In genomic region chr15:86660012-86660411, GRCh38 we compare ENCODE assay signal across 19 cellular contexts.
A peak's percentile ranks its signal among the peaks of the same experiment; 100 is the strongest.
DNase-seq lines count a peak whose midpoint lies in the region; ATAC-seq and TF ChIP-seq lines count a peak whose summit lies in the region.
"Had no signal": no experiment of that assay in that cellular context is flagged by ENCODE, and none has a peak within 500 bp of the region (broad histone marks: within the 10 kb centered on the region; RNA-seq: fewer than 3 reads in every experiment).

No MANE protein-coding gene starts in this region.

- H3F3A ChIP-seq in GM23338 (replicated peaks; ENCODE audit: low read depth) (no peaks in the 10 kb centered on the region), neural progenitor cell (ENCODE audit: low read depth) (no peaks in the 10 kb centered on the region)

- no peak overlapping the region for H3K27ac ChIP-seq in GM23338 (ENCODE audit: low read depth)
- no peak overlapping the region for H3K27ac ChIP-seq in neural progenitor cell
- H3K27ac ChIP-seq: 22Rv1 had no signal

- H3K36me3 Mint-ChIP-seq in GM23338 (ENCODE audit: low read depth) (no peaks in the 10 kb centered on the region), WTC11 (no peaks in the 10 kb centered on the region), neural progenitor cell (no peaks in the 10 kb centered on the region)
- H3K36me3 Mint-ChIP-seq: CD4-positive, alpha-beta memory T cell had no signal

- H3K4me2 ChIP-seq in GM23338 (peak overlapping the region; percentile 53), neural progenitor cell (no peak overlapping the region)

- H3K36me3 ChIP-seq in GM23338 (ENCODE audit: insufficient read depth) (no peaks in the 10 kb centered on the region), neural progenitor cell (no peaks in the 10 kb centered on the region)

- H3K4me3 Mint-ChIP-seq in GM23338 (no peak overlapping the region), WTC11 (no peak overlapping the region; the same call in 1 of the 2 replicates), neural progenitor cell (no peak overlapping the region)
- H3K4me3 Mint-ChIP-seq: CD4-positive, alpha-beta memory T cell had no signal

- no peak overlapping the region for H3K9ac ChIP-seq in neural progenitor cell

- DNase-seq in GM23338 (ENCODE audit: low spot score) (peak; percentile 19), WTC11 (ENCODE audit: low spot score) (no peak), iPS-NIHi11 (ENCODE audit: low spot score) (peak; percentile 39), neural progenitor cell (ENCODE audit: low spot score) (no peak), left lobe of liver (ENCODE audit: low spot score) (no peak), activated T-cell treated with anti-CD3 and anti-CD28 coated beads for 4 hours (no peak), HuH-7.5 (ENCODE audit: low spot score) (no peak)
- DNase-seq in activated effector memory CD4-positive, alpha-beta T cell treated with Interleukin-2 at 50 U/mL for 16 hours, result no peak
- DNase-seq: ACHN; C1 segment of cervical spinal cord; Calu3; CD4-positive, alpha-beta memory T cell; COR-L47; DMS53; DMS79 treated with DMSO at 0.1 percent for 48 hours; GF-D8; GOT3; HCEC 1CT had no signal

- H3K9me2 ChIP-seq in GM23338 (ENCODE audit: insufficient read depth), result 0 out of 2 replicates have a peak, but pooled peaks cover 3% of the 10 kb centered on the region

- no peaks in the 10 kb centered on the region for H3K79me2 ChIP-seq in GM23338 (replicated peaks; ENCODE audit: insufficient read depth)
- no peaks in the 10 kb centered on the region for H3K79me2 ChIP-seq in neural progenitor cell (ENCODE audit: low read depth)

- CTCF ChIA-PET in WTC11 (lab: Charles Lee), result no interaction called here

- H3K27me3 Mint-ChIP-seq in GM23338 (ENCODE audit: insufficient read depth, low read depth, poor library complexity) (no peaks in the 10 kb centered on the region), WTC11 (ENCODE audit: low read depth) (no peaks in the 10 kb centered on the region), neural progenitor cell (ENCODE audit: insufficient read depth, low read depth) (peaks cover 2% of the 10 kb centered on the region)
- H3K27me3 Mint-ChIP-seq: CD4-positive, alpha-beta memory T cell had no signal

- no peaks in the 10 kb centered on the region for H3K27me3 ChIP-seq in GM23338 (ENCODE audit: insufficient read depth)
- H3K27me3 ChIP-seq in neural progenitor cell, result peaks cover 19% of the 10 kb centered on the region

- H3K4me1 Mint-ChIP-seq in GM23338 (peaks cover 28% of the 10 kb centered on the region), WTC11 (peaks cover 36% of the 10 kb centered on the region), neural progenitor cell (peaks cover 42% of the 10 kb centered on the region)

- H4K20me1 ChIP-seq in GM23338 (replicated peaks; ENCODE audit: insufficient read depth) (no peaks in the 10 kb centered on the region), neural progenitor cell (ENCODE audit: low read depth) (peaks cover 3% of the 10 kb centered on the region)

- H2AFZ ChIP-seq in GM23338 (no peak overlapping the region), neural progenitor cell (replicated peaks) (no peak overlapping the region)

- no peaks in the 10 kb centered on the region for H3K9me3 ChIP-seq in neural progenitor cell (ENCODE audit: low read depth)

- POLR2A ChIA-PET in WTC11 (lab: Charles Lee), result no interaction called here

- ATAC-seq in GM23338 (peak; percentile 69), WTC11 (peak; percentile 87), left lobe of liver (no peak)

- H3K9me3 Mint-ChIP-seq in GM23338 (no peaks in the 10 kb centered on the region), WTC11 (0 out of 2 replicates have a peak, but pooled peaks cover 5% of the 10 kb centered on the region), neural progenitor cell (no peaks in the 10 kb centered on the region)
- H3K9me3 Mint-ChIP-seq: CD4-positive, alpha-beta memory T cell had no signal

- TF ChIP-seq CTCF in GM23338 (conservative IDR thresholded peaks at IDR 0.05; ENCODE audit: low read depth in 2 of 2), result no peak
- no peak for TF ChIP-seq CTCF in WTC11 (IDR thresholded peaks at IDR 0.05)
- TF ChIP-seq CTCF in neural progenitor cell (IDR thresholded peaks at IDR 0.05), result no peak

- H3K4me1 ChIP-seq in GM23338 (ENCODE audit: insufficient read depth) (no peaks in the 10 kb centered on the region; the same call in 1 of the 2 replicates), neural progenitor cell (peaks cover 12% of the 10 kb centered on the region)

- H3K27ac Mint-ChIP-seq in GM23338, result peak overlapping the region; percentile 82; the same call in 1 of the 2 replicates
- H3K27ac Mint-ChIP-seq in WTC11, result peak overlapping the region; percentile 65
- H3K27ac Mint-ChIP-seq in neural progenitor cell, result peak overlapping the region; percentile 76
- H3K27ac Mint-ChIP-seq: CD4-positive, alpha-beta memory T cell had no signal

- no peak overlapping the region for H3K4me3 ChIP-seq in GM23338
- no peak overlapping the region for H3K4me3 ChIP-seq in neural progenitor cell

TF ChIP-seq in GM23338, 12 proteins besides CTCF, POLR2A, EP300 and RAD21:
- TF ChIP-seq CREB1 (CRISPR knock-in tag; IDR thresholded peaks at IDR 0.05; ENCODE audit: low read depth) (no peak), STAT1 (IDR thresholded peaks at IDR 0.05; ENCODE audit: unreplicated experiment) (no peak)

TF ChIP-seq in WTC11, 78 proteins besides CTCF, POLR2A, EP300 and RAD21 (continues in another document):
- TF ChIP-seq, protein P1, sequence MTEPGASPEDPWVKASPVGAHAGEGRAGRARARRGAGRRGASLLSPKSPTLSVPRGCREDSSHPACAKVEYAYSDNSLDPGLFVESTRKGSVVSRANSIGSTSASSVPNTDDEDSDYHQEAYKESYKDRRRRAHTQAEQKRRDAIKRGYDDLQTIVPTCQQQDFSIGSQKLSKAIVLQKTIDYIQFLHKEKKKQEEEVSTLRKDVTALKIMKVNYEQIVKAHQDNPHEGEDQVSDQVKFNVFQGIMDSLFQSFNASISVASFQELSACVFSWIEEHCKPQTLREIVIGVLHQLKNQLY (CRISPR knock-in tag; IDR thresholded peaks at IDR 0.05), result no peak
- TF ChIP-seq ZNF317 (CRISPR knock-in tag; IDR thresholded peaks at IDR 0.05; ENCODE audit: borderline replicate concordance, low read depth) (no peak), HMGA2 (CRISPR knock-in tag; IDR thresholded peaks at IDR 0.05) (no peak), ZNF281 (CRISPR knock-in tag; IDR thresholded peaks at IDR 0.05) (no peak), AFF4 (CRISPR knock-in tag; IDR thresholded peaks at IDR 0.05; ENCODE audit: borderline replicate concordance) (no peak)
- TF ChIP-seq, protein P2, sequence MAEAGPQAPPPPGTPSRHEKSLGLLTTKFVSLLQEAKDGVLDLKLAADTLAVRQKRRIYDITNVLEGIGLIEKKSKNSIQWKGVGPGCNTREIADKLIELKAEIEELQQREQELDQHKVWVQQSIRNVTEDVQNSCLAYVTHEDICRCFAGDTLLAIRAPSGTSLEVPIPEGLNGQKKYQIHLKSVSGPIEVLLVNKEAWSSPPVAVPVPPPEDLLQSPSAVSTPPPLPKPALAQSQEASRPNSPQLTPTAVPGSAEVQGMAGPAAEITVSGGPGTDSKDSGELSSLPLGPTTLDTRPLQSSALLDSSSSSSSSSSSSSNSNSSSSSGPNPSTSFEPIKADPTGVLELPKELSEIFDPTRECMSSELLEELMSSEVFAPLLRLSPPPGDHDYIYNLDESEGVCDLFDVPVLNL (CRISPR knock-in tag; IDR thresholded peaks at IDR 0.05; ENCODE audit: borderline replicate concordance, low read depth), result no peak

Comparison
In these comparisons a context has a peak if more than half of its experiments do, and no peak if none do; other contexts are left out.
1. DNase-seq: peak in GM23338 (single experiment) and iPS-NIHi11 (single experiment); none in WTC11 (single experiment), neural progenitor cell (single experiment), left lobe of liver (single experiment), activated effector memory CD4-positive, alpha-beta T cell treated with Interleukin-2 at 50 U/mL for 16 hours (single experiment), activated T-cell treated with anti-CD3 and anti-CD28 coated beads for 4 hours (single experiment) and HuH-7.5 (single experiment).
2. Peak in every context shown above with its lines, with median percentiles within 50 percentile points of each other: H3K27ac Mint-ChIP-seq.